Comparison of ENCODE assay signal across 8 cellular contexts in the genomic region with DNA sequence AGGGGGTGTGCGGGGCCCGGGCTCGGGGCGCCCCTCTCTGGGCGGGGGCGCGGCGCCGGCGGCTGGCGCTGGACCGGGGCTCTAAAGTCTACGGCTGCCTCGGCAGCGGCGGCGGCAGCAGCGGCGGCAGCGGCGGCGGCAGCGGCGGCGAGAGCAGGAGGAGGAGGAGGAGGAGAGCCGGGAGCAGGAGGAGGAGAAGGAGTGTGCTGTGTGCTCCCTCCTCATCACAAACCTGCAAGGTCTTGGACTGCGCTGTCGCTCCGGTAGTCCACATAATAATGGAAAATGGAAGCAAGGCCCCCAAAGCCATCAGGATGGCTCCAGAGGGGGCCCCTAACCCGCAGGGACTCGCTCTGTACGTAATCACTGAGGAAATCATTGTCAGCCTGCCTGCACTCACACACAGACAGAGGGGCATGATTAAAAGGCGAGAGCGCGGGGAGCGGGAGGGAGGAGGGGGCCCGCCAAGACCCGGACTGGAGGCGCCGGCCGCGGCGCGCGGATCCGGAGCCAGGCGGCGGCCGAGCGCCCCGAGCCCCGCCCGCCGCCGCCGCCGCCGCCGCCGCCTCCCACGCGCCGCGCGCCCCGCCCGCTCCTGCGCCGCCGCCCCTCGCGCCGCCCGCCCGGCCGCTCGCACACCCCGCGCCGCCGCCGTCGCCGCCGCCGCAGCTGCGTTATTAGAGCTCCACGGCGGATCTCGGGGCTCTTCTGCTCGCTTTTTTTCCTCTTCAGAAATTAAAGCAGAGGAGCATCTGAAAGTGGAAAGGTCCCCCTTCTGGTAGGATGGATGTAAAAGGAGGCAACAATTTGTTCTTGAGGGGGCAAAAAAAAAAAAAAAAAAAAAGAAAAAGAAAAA. TPM values are rescaled to one million over a fixed set of nuclear protein-coding genes. Genes with fewer than 3 reads are reported as not detected.
DNase-seq lines count a peak whose midpoint lies in the region; ATAC-seq and TF ChIP-seq lines count a peak whose summit lies in the region.

A gene (minus strand): TSS at position 394 of the 856 bp plus-strand sequence. CDS start 1,220 bp downstream, outside the sequence.

- H2BK120ac ChIP-seq in mesenchymal stem cell (ENCODE audit: low read depth, low read length): peak within 1 kb of the TSS; percentile 99

- H3K27ac Mint-ChIP-seq in endothelial cell (ENCODE audit: unreplicated experiment): peak within 1 kb of the TSS; percentile 97

- peak; percentile 92 for DNase-seq in NCI-H82 (lab: John Stamatoyannopoulos, UW)
- DNase-seq in activated CD8-positive, alpha-beta memory T cell treated with anti-CD3 and anti-CD28 coated beads, Interleukin-2, amount 50 U/mL, for 48 hours: peak; percentile 68
- DNase-seq in endothelial cell (ENCODE audit: low spot score): peak; percentile 88
- DNase-seq in mesenchymal stem cell: peak; percentile 96
- peak; percentile 16 to 19 for DNase-seq in stimulated activated CD8-positive, alpha-beta memory T cell treated with anti-CD3 and anti-CD28 coated beads, Interleukin-15, amount 100 ng/mL, for 48 hours (ENCODE audit: low read depth in 2 of 2)

- peak within 1 kb of the TSS; percentile 35 to 99 for H3K4ac ChIP-seq in mesenchymal stem cell (ENCODE audit: low read depth in 1 of 2, low read length in 2 of 2)

- H3K9ac ChIP-seq in mesenchymal stem cell (ENCODE audit: low read length): peak within 1 kb of the TSS; percentile 99

- peaks cover 25% of the 10 kb centered on the region for H3K4me1 Mint-ChIP-seq in endothelial cell (ENCODE audit: unreplicated experiment)

- TF ChIP-seq CTCF in C4-2B (conservative IDR thresholded peaks at IDR 0.05): peak; percentile 15
- peak; percentile 36 for TF ChIP-seq CTCF in endothelial cell (IDR thresholded peaks at IDR 0.05; ENCODE audit: unreplicated experiment)

- H4K91ac ChIP-seq in mesenchymal stem cell (ENCODE audit: low read length): peak within 1 kb of the TSS; percentile 80

- peaks cover 10% of the 10 kb centered on the region for H3K27me3 Mint-ChIP-seq in endothelial cell (ENCODE audit: unreplicated experiment)

- peak within 1 kb of the TSS; percentile 83 for H2BK15ac ChIP-seq in mesenchymal stem cell (ENCODE audit: low read depth, poor library complexity, severe bottlenecking)

- peak within 1 kb of the TSS; percentile 77 for H4K8ac ChIP-seq in mesenchymal stem cell (ENCODE audit: low read length)

- peak within 1 kb of the TSS; percentile 75 to 93 for H3K4me3 ChIP-seq in mesenchymal stem cell (ENCODE audit: insufficient read depth in 1 of 2, low read depth in 1 of 2, low read length in 2 of 2)

- peak within 1 kb of the TSS; percentile 98 for H3K4me3 Mint-ChIP-seq in endothelial cell (ENCODE audit: unreplicated experiment)

- H3K36me3 ChIP-seq in mesenchymal stem cell (ENCODE audit: control insufficient read depth in 1 of 2, insufficient read depth in 2 of 2, low read depth in 1 of 2, low read length in 2 of 2): no peaks in the 10 kb centered on the region

- H2AFZ ChIP-seq in mesenchymal stem cell (ENCODE audit: low read depth, low read length): peak within 1 kb of the TSS; percentile 6

- peak within 1 kb of the TSS; percentile 94 for H2BK5ac ChIP-seq in mesenchymal stem cell (ENCODE audit: low read depth, low read length, poor library complexity, severe bottlenecking)

- H3K9me3 ChIP-seq in mesenchymal stem cell (ENCODE audit: control insufficient read depth, low read length): no peaks in the 10 kb centered on the region

- H3K36me3 Mint-ChIP-seq in endothelial cell (ENCODE audit: low read depth, unreplicated experiment): peaks cover 15% of the 10 kb centered on the region

- H3K27me3 ChIP-seq in mesenchymal stem cell (ENCODE audit: control insufficient read depth in 1 of 2, insufficient read depth in 1 of 2, low read length in 2 of 2): no peaks in the 10 kb centered on the region

- no peak within 1 kb of the TSS for H2AK5ac ChIP-seq in mesenchymal stem cell (ENCODE audit: low read length, severe bottlenecking)

- H2BK12ac ChIP-seq in mesenchymal stem cell (ENCODE audit: low read length in 2 of 2): peak within 1 kb of the TSS; percentile 51 to 54

- H3K4me2 ChIP-seq in mesenchymal stem cell (ENCODE audit: low read length, poor library complexity, severe bottlenecking): peak within 1 kb of the TSS; percentile 68

- peaks cover 1% of the 10 kb centered on the region for H3K4me1 ChIP-seq in mesenchymal stem cell (ENCODE audit: control insufficient read depth, insufficient read depth, low read depth, low read length)

- H3K79me1 ChIP-seq in mesenchymal stem cell (replicated peaks; ENCODE audit: low read length, poor library complexity, severe bottlenecking): no peaks in the 10 kb centered on the region

- peak within 1 kb of the TSS; percentile 96 to 100 for H3K18ac ChIP-seq in mesenchymal stem cell (ENCODE audit: low read depth in 1 of 2, low read length in 2 of 2)

- H3K27ac ChIP-seq in C4-2B (no peak within 1 kb of the TSS), mesenchymal stem cell (ENCODE audit: low read length, poor library complexity, severe bottlenecking) (peak within 1 kb of the TSS; percentile 97)

- no peaks in the 10 kb centered on the region for H3K9me3 Mint-ChIP-seq in endothelial cell (ENCODE audit: unreplicated experiment)

- H3K14ac ChIP-seq in mesenchymal stem cell (ENCODE audit: low read length in 2 of 2): peak within 1 kb of the TSS; percentile 86 to 99

- peak; percentile 61 for ATAC-seq in GM19395 (IDR thresholded peaks at IDR 0.05; ENCODE audit: unreplicated experiment)
- ATAC-seq in HG03565 (IDR thresholded peaks at IDR 0.05; ENCODE audit: unreplicated experiment): peak; percentile 41

- 0% methylated on average over 37 of the region's 91 CpGs for WGBS in mesenchymal stem cell

- H3K23ac ChIP-seq in mesenchymal stem cell (ENCODE audit: low read length in 2 of 2): peak within 1 kb of the TSS in 1 of 2 experiments; percentile 13

RNA-seq across cellular contexts. Expression of the gene that starts here (rescaled TPM):
- total RNA-seq in endothelial cell (ENCODE audit: unreplicated experiment): 238 TPM
- 21.6 TPM for polyA plus RNA-seq in mesenchymal stem cell (2013, experiment 1 of 2)
- polyA plus RNA-seq in mesenchymal stem cell (2013, experiment 2 of 2): 22.0 TPM

Comparison
In these comparisons a context has a peak if more than half of its experiments do, and no peak if none do; other contexts are left out.
1. DNase-seq: peak in every context shown above with its lines; median percentile 96 in mesenchymal stem cell; 92 in NCI-H82; 88 in endothelial cell; 68 in activated CD8-positive, alpha-beta memory T cell treated with anti-CD3 and anti-CD28 coated beads, Interleukin-2, amount 50 U/mL, for 48 hours; 18 in stimulated activated CD8-positive, alpha-beta memory T cell treated with anti-CD3 and anti-CD28 coated beads, Interleukin-15, amount 100 ng/mL, for 48 hours.